Comparison of ENCODE assay signal across 2 cellular contexts in genomic region chr9:35584681-35585080, GRCh38. TPM values are rescaled to one million over a fixed set of nuclear protein-coding genes. Genes with fewer than 3 reads are reported as not detected.
"Had no signal": no experiment of that assay in that cellular context is flagged by ENCODE, and none has a peak within 500 bp of the region (broad histone marks: within the 10 kb centered on the region; RNA-seq: fewer than 3 reads in every experiment).

No MANE protein-coding gene starts in this region.

RNA-seq across cellular contexts. Expression of gene CD72, which starts 33.5 kb away (rescaled TPM):
- total RNA-seq: dermis blood vessel endothelial cell, endothelial cell of umbilical vein had no signal
